12 cellular contexts compared by ENCODE assay signal in genomic region chr2:196337618-196337953, GRCh38.
DNase-seq lines count a peak whose midpoint lies in the region; ATAC-seq and TF ChIP-seq lines count a peak whose summit lies in the region.
"Had no signal": no experiment of that assay in that cellular context is flagged by ENCODE, and none has a peak within 500 bp of the region (broad histone marks: within the 10 kb centered on the region; RNA-seq: fewer than 3 reads in every experiment).

No MANE protein-coding gene starts in this region.

- peaks cover 15% of the 10 kb centered on the region for H3K4me1 Mint-ChIP-seq in stimulated activated memory B cell treated with anti-CD40 and anti-IgM and Interleukin-4, amounts not matched to agents 10 μg/mL and 1 μg/mL and 100 μg/mL, for 72 hours
- H3K4me1 Mint-ChIP-seq: CD14-positive monocyte had no signal

- H3K27ac Mint-ChIP-seq in stimulated activated memory B cell treated with anti-CD40 and anti-IgM and Interleukin-4, amounts not matched to agents 10 μg/mL and 1 μg/mL and 100 μg/mL, for 72 hours, result peak overlapping the region; percentile 36
- H3K27ac Mint-ChIP-seq: activated naive CD8-positive, alpha-beta T cell treated with anti-CD3 and anti-CD28 coated beads, Interleukin-2, amount 10 ng/mL, durations not matched to agents 7 days and 5 days; CD14-positive monocyte had no signal

- TF ChIP-seq CTCF in dorsolateral prefrontal cortex (IDR thresholded peaks at IDR 0.05 in 54 of 56, conservative IDR thresholded peaks at IDR 0.05 in 2 of 56; ENCODE audit: low read depth in 1 of 56, partially characterized antibody in 56 of 56) (peak in 12 of 56 donors; percentile 4 to 35 (median 12)), GM13976 (IDR thresholded peaks at IDR 0.05; ENCODE audit: borderline replicate concordance, control extremely low read depth, extremely low read depth, insufficient read depth, missing control alignments) (no peak), breast epithelium (IDR thresholded peaks at IDR 0.05) (no peak)

- peak overlapping the region in 44 of 59 donors; percentile 1 to 83 (median 58) for H3K27ac ChIP-seq in dorsolateral prefrontal cortex
- H3K27ac ChIP-seq in breast epithelium, result no peak overlapping the region
- H3K27ac ChIP-seq: Peyer's patch had no signal

- H3K4me3 ChIP-seq in dorsolateral prefrontal cortex (no peak overlapping the region), breast epithelium (no peak overlapping the region)
- H3K4me3 ChIP-seq: Peyer's patch had no signal

- H3K9me3 Mint-ChIP-seq in stimulated activated memory B cell treated with anti-CD40 and anti-IgM and Interleukin-4, amounts not matched to agents 10 μg/mL and 1 μg/mL and 100 μg/mL, for 72 hours, result no peaks in the 10 kb centered on the region
- H3K9me3 Mint-ChIP-seq: activated naive CD8-positive, alpha-beta T cell treated with anti-CD3 and anti-CD28 coated beads, Interleukin-2, amount 10 ng/mL, durations not matched to agents 7 days and 5 days; CD14-positive monocyte had no signal

- peak; percentile 46 for DNase-seq in NCI-H82 (lab: John Stamatoyannopoulos, UW)
- DNase-seq in NCI-H82 treated with DMSO at 0.1 percent for 48 hours (lab: John Stamatoyannopoulos, UW; ENCODE audit: unreplicated experiment), result no peak
- peak; percentile 32 for DNase-seq in NCI-H69 (lab: John Stamatoyannopoulos, UW)
- DNase-seq in dorsolateral prefrontal cortex, result no peak
- no peak for DNase-seq in GM13976 (ENCODE audit: low spot score)
- DNase-seq in breast epithelium (ENCODE audit: low spot score in 2 of 2), result no peak
- DNase-seq: activated naive CD8-positive, alpha-beta T cell treated with anti-CD3 and anti-CD28 coated beads, Interleukin-2, amount 10 ng/mL, durations not matched to agents 7 days and 5 days had no signal

- in situ Hi-C loops in GM13976 (cut with MboI; ENCODE audit: low sequenced_read_pairs, unreplicated experiment), result no loop called here

- no peaks in the 10 kb centered on the region for H3K27me3 Mint-ChIP-seq in stimulated activated memory B cell treated with anti-CD40 and anti-IgM and Interleukin-4, amounts not matched to agents 10 μg/mL and 1 μg/mL and 100 μg/mL, for 72 hours

- no peaks in the 10 kb centered on the region for H3K4me1 ChIP-seq in breast epithelium
- H3K4me1 ChIP-seq: Peyer's patch had no signal

- TF ChIP-seq POLR2A in breast epithelium (IDR thresholded peaks at IDR 0.05), result no peak

- no peaks in the 10 kb centered on the region for H3K9me3 ChIP-seq in breast epithelium
- H3K9me3 ChIP-seq: Peyer's patch had no signal

- no peak overlapping the region for H3K4me3 Mint-ChIP-seq in stimulated activated memory B cell treated with anti-CD40 and anti-IgM and Interleukin-4, amounts not matched to agents 10 μg/mL and 1 μg/mL and 100 μg/mL, for 72 hours
- H3K4me3 Mint-ChIP-seq: activated naive CD8-positive, alpha-beta T cell treated with anti-CD3 and anti-CD28 coated beads, Interleukin-2, amount 10 ng/mL, durations not matched to agents 7 days and 5 days; CD14-positive monocyte had no signal

- H3K36me3 ChIP-seq in breast epithelium, result no peaks in the 10 kb centered on the region
- H3K36me3 ChIP-seq: Peyer's patch had no signal

- ATAC-seq in stimulated activated memory B cell treated with anti-CD40 and anti-IgM and Interleukin-4, amounts not matched to agents 10 μg/mL and 1 μg/mL and 100 μg/mL, for 72 hours, result no peak
- no peak for ATAC-seq in GM21576 (IDR thresholded peaks at IDR 0.05; ENCODE audit: unreplicated experiment)
- ATAC-seq: esophagus mucosa had no signal

- intact Hi-C loops in dorsolateral prefrontal cortex (cut with DNase I) (loop anchor here in 1 of 2 donors (5.0 kb wide), 1 partner anchor 35 kb away; no protein-coding TSS in a partner anchor), breast epithelium (cut with DNase I; ENCODE audit: low total_unique reads) (no loop called here)

- H3K27me3 ChIP-seq in dorsolateral prefrontal cortex (no peaks in the 10 kb centered on the region), breast epithelium (no peaks in the 10 kb centered on the region)
- H3K27me3 ChIP-seq: Peyer's patch had no signal

- no peaks in the 10 kb centered on the region for H3K36me3 Mint-ChIP-seq in stimulated activated memory B cell treated with anti-CD40 and anti-IgM and Interleukin-4, amounts not matched to agents 10 μg/mL and 1 μg/mL and 100 μg/mL, for 72 hours
- H3K36me3 Mint-ChIP-seq: activated naive CD8-positive, alpha-beta T cell treated with anti-CD3 and anti-CD28 coated beads, Interleukin-2, amount 10 ng/mL, durations not matched to agents 7 days and 5 days; CD14-positive monocyte had no signal

Comparison
In these comparisons a context has a peak if more than half of its experiments do, and no peak if none do; other contexts are left out.
1. DNase-seq: peak in NCI-H82 (single experiment) and NCI-H69 (single experiment); none in NCI-H82 treated with DMSO at 0.1 percent for 48 hours (single experiment), dorsolateral prefrontal cortex (0 of 10), GM13976 (single experiment) and breast epithelium (0 of 2).
2. H3K27ac ChIP-seq: peak in dorsolateral prefrontal cortex (44 of 59); none in breast epithelium (0 of 2).